Comparison of ENCODE assay signal across 9 cellular contexts in the genomic region with DNA sequence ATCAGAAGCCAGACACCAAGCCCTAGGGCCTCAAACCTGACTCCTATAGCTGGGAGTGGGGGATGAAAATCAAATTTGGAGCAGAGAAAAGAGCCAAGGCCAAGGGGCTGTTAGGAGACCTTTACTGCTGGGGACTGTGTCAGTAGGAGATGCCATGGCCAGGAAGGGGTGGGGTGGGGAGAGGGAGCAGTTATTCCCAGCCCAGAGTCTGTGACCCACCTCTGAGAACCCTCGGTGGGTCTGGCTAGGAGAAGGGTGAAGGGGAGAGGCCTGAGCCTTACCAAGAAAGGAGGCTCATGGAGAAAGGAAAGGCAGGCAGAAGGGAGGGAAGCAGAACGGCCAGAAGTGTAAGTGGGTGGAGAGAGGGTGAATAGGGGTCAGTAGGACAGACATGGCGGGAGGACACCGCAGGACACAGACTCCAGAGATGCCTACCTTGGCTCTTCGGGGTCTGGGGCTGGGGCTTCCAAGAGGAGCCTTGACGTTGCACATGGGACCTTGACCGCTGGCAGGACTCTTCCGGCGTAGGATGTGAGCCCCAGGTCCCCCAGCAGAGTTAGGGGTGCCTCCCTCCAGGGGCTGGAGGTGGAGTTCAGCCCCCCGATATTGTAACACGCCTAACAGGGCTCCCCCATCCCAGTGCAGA. TPM values are rescaled to one million over a fixed set of nuclear protein-coding genes. Genes with fewer than 3 reads are reported as not detected.
A peak's percentile ranks its signal among the peaks of the same experiment; 100 is the strongest.
DNase-seq lines count a peak whose midpoint lies in the region; ATAC-seq and TF ChIP-seq lines count a peak whose summit lies in the region.
"Had no signal": no experiment of that assay in that cellular context is flagged by ENCODE, and none has a peak within 500 bp of the region (broad histone marks: within the 10 kb centered on the region; RNA-seq: fewer than 3 reads in every experiment).

No MANE protein-coding gene starts in this region.

- H3K9me3 ChIP-seq in adipocyte (ENCODE audit: control insufficient read depth, low read length) (no peaks in the 10 kb centered on the region), left ventricle myocardium inferior (replicated peaks) (no peaks in the 10 kb centered on the region), psoas muscle (no peaks in the 10 kb centered on the region)

- H3K4me1 ChIP-seq in adipocyte (ENCODE audit: control insufficient read depth, insufficient read depth, low read length): peaks cover 90% of the 10 kb centered on the region
- H3K4me1 ChIP-seq in left ventricle myocardium inferior: peaks cover 96% of the 10 kb centered on the region
- peaks cover 16% of the 10 kb centered on the region for H3K4me1 ChIP-seq in psoas muscle

- H3K27me3 ChIP-seq in adipocyte (replicated peaks; ENCODE audit: control insufficient read depth, insufficient read depth, low read length): no peaks in the 10 kb centered on the region
- H3K27me3 ChIP-seq in left ventricle myocardium inferior (ENCODE audit: low read depth): no peaks in the 10 kb centered on the region
- no peaks in the 10 kb centered on the region for H3K27me3 ChIP-seq in psoas muscle (ENCODE audit: insufficient read depth in 3 of 3, low read length in 2 of 3)

- WGBS in psoas muscle, 3 donors: 52 to 57% (median 56%) methylated on average over 7 to 11 of the region's 11 CpGs

- H3K4me3 ChIP-seq in AG10803 (ENCODE audit: low read length) (peak overlapping the region; percentile 70), adipocyte (ENCODE audit: low read length) (peak overlapping the region; percentile 87), left ventricle myocardium inferior (peak overlapping the region; percentile 67), psoas muscle (peak overlapping the region; percentile 64)

- intact Hi-C loops in left ventricle myocardium inferior (cut with micrococcal nuclease) (no loop called here), psoas muscle (cut with DNase I) (no loop called here)

- TF ChIP-seq CTCF in AG10803 (conservative IDR thresholded peaks at IDR 0.05; ENCODE audit: low read length) (no peak), left ventricle myocardium inferior (IDR thresholded peaks at IDR 0.05; ENCODE audit: borderline replicate concordance) (no peak), psoas muscle (IDR thresholded peaks at IDR 0.05) (no peak)

- DNase-seq in AG10803 (ENCODE audit: low read depth): no peak
- DNase-seq in adipocyte (ENCODE audit: low read depth): no peak
- DNase-seq in left ventricle myocardium inferior: no peak
- no peak for DNase-seq in psoas muscle
- no peak for DNase-seq in SHP77 treated with DMSO at 0.1 percent for 48 hours (lab: John Stamatoyannopoulos, UW)
- no peak for DNase-seq in cerebellar cortex (ENCODE audit: low spot score)
- DNase-seq in pons (ENCODE audit: low spot score): no peak
- DNase-seq: stimulated activated CD4-positive, alpha-beta T cell treated with anti-CD3 and anti-CD28 coated beads, Interleukin-12 subunit alpha, Interleukin-12 subunit beta, amount 100 ng/mL, for 4 hours had no signal

- ATAC-seq in psoas muscle (no peak), GM18870 (IDR thresholded peaks at IDR 0.05; ENCODE audit: unreplicated experiment) (no peak)

- peak overlapping the region; percentile 99 for H3K27ac ChIP-seq in left ventricle myocardium inferior (replicated peaks)
- peak overlapping the region; percentile 78 for H3K27ac ChIP-seq in psoas muscle

- peak overlapping the region; percentile 88 for H3K9ac ChIP-seq in adipocyte (ENCODE audit: low read length)

- peaks cover 21% of the 10 kb centered on the region for H3K36me3 ChIP-seq in adipocyte (ENCODE audit: control insufficient read depth, insufficient read depth, low read length, severe bottlenecking)
- peaks cover 13% of the 10 kb centered on the region for H3K36me3 ChIP-seq in left ventricle myocardium inferior
- no peaks in the 10 kb centered on the region for H3K36me3 ChIP-seq in psoas muscle (ENCODE audit: insufficient read depth in 1 of 2, low read depth in 1 of 2)

RNA-seq across cellular contexts. Expression of a gene that starts 1.2 kb away (rescaled TPM):
- total RNA-seq in left ventricle myocardium inferior (14.1 TPM), psoas muscle (1 to 10 TPM; 1.3 to 8.9 (median 5.2) TPM)
- 1 to 10 TPM in 1 of 3 donors, under 1 TPM in 2; 0.88 to 1.3 (median 0.92) TPM for polyA plus RNA-seq in psoas muscle

RNA-seq across cellular contexts. Expression of a gene that starts 4.5 kb away (rescaled TPM):
- total RNA-seq in left ventricle myocardium inferior (302 TPM), psoas muscle (100 to 1,000 TPM; 204 to 336 (median 272) TPM)
- 100 to 1,000 TPM; 207 to 270 (median 232) TPM for polyA plus RNA-seq in psoas muscle

RNA-seq across cellular contexts. Expression of a gene that starts 17.4 kb away (rescaled TPM):
- total RNA-seq in left ventricle myocardium inferior (22.0 TPM), psoas muscle (10 to 100 TPM in 2 of 4 donors, 1 to 10 TPM in 2; 3.3 to 11.3 (median 9.7) TPM)
- 10 to 100 TPM in 2 of 3 donors, 1 to 10 TPM in 1; 8.3 to 23.5 (median 12.4) TPM for polyA plus RNA-seq in psoas muscle

RNA-seq across cellular contexts. Expression of a gene that starts 20.4 kb away (rescaled TPM):
- 23.2 TPM for total RNA-seq in left ventricle myocardium inferior
- 10 to 100 TPM; 16.3 to 32.8 (median 28.9) TPM for total RNA-seq in psoas muscle
- polyA plus RNA-seq in psoas muscle: 10 to 100 TPM; 29.3 to 48.1 (median 30.9) TPM

RNA-seq across cellular contexts. Expression of a gene that starts 25.7 kb away (rescaled TPM):
- total RNA-seq in left ventricle myocardium inferior: not detected
- under 1 TPM in 1 of 4 donors, not detected in 3; 0.86 TPM for total RNA-seq in psoas muscle
- not detected for polyA plus RNA-seq in psoas muscle
